Comparison of ENCODE assay signal across 2 cellular contexts in the genomic region with DNA sequence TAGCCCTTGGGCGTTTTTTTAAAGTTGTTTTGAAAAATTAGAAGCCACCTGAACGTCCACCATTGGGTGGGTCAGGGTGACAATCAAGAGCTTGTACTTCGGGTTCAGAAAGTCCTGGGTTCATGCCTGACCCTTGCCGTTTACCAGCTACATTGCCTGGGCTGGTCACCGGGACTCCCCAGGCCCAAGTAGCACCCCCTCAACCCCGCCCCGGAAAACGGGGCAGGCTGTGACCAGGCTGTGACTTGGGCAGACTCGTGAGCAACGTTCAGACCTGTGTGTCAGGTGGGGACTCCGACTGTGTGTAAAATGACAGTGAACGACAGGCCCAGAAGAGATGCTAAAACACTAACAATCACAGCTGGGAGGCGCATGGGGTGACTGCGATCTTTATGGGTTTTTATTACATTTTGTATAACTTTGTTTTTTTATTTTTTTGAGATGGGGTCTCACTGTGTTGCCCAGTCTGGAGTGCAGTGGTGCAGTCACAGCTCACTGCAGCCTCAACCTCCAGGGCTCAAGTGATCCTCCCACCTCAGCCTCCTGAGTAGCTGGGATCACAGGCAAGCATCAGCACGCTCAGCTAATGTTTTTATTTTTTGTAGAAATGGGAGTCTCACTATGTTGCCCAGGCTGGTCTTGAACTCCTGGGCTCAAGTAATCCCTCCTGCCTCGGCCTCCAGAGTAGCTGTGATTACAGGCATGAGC.
TF ChIP-seq lines count a peak whose summit lies in the region.

No MANE protein-coding gene starts in this region.

TF ChIP-seq in K562, 482 proteins besides CTCF, POLR2A, EP300 and RAD21:
- TF ChIP-seq BCOR (IDR thresholded peaks at IDR 0.05), result peak; percentile 36; the same call in 1 of the 2 replicates
- TF ChIP-seq ZNF121 (CRISPR knock-in tag; conservative IDR thresholded peaks at IDR 0.05), result peak; percentile 95
- TF ChIP-seq COPS2 (conservative IDR thresholded peaks at IDR 0.05), result no peak

TF ChIP-seq in SK-N-SH, 30 proteins besides CTCF, POLR2A, EP300 and RAD21:
- TF ChIP-seq USF2 (IDR thresholded peaks at IDR 0.05; ENCODE audit: borderline replicate concordance, low read depth, low read length) (no peak), ZBTB33 (IDR thresholded peaks at IDR 0.05; ENCODE audit: borderline replicate concordance, low read depth) (no peak), JUND (IDR thresholded peaks at IDR 0.05) (no peak), FOXJ3 (CRISPR knock-in tag; IDR thresholded peaks at IDR 0.05) (no peak), POLR2AphosphoS5 (IDR thresholded peaks at IDR 0.05; ENCODE audit: low read depth, low read length) (no peak), TEAD4 (IDR thresholded peaks at IDR 0.05; ENCODE audit: borderline replicate concordance, insufficient read depth) (no peak), MEF2A (IDR thresholded peaks at IDR 0.05; ENCODE audit: borderline replicate concordance, low read depth) (no peak)
TF ChIP-seq in SK-N-SH: peak in this region for 0.
